Comparison of ENCODE assay signal across 8 cellular contexts in genomic region chr9:34376596-34377401, GRCh38. TPM values are rescaled to one million over a fixed set of nuclear protein-coding genes. Genes with fewer than 3 reads are reported as not detected.
DNase-seq lines count a peak whose midpoint lies in the region; ATAC-seq, FAIRE-seq and TF ChIP-seq lines count a peak whose summit lies in the region.

Gene MYORG, minus strand, starts transcription at chr9:34376898. Its CDS starts 3,955 bp downstream, at chr9:34372943.

- DNase-seq in AG09319 (ENCODE audit: extremely low read depth, low read depth) (peak; percentile 57), NCI-H345 treated with DMSO at 0.1 percent for 48 hours (lab: John Stamatoyannopoulos, UW; ENCODE audit: unreplicated experiment) (peak; percentile 96), cerebellar nuclear complex (lab: John Stamatoyannopoulos, UW) (peak; percentile 66 to 90), kidney (peak; percentile 98)
- DNase-seq in activated CD4-positive, CD25-positive, alpha-beta regulatory T cell treated with anti-CD3 and anti-CD28 coated beads, Interleukin-2, amount 50 U/mL, for 16 hours (ENCODE audit: low read depth, low spot score): peak; percentile 91
- peak; percentile 99 for DNase-seq in stimulated activated CD4-positive, alpha-beta T cell treated with anti-CD3 and anti-CD28 coated beads, Interleukin-15, amount 100 ng/mL, for 24 hours

- no peak for TF ChIP-seq CTCF in AG09319 (IDR thresholded peaks at IDR 0.05; ENCODE audit: low read depth, low read length)
- no peak for TF ChIP-seq CTCF in kidney (IDR thresholded peaks at IDR 0.05; ENCODE audit: borderline replicate concordance, extremely low read depth, insufficient read depth)

- peak within 1 kb of the TSS; percentile 82 to 91 for H3K4me3 ChIP-seq in kidney (ENCODE audit: low read length in 2 of 2)

- peak; percentile 88 for ATAC-seq in GM19023 (IDR thresholded peaks at IDR 0.05; ENCODE audit: unreplicated experiment)
- peak; percentile 85 for ATAC-seq in HG03196 (IDR thresholded peaks at IDR 0.05; ENCODE audit: unreplicated experiment)

- peak within 1 kb of the TSS; percentile 85 to 91 for H3K27ac ChIP-seq in kidney (ENCODE audit: low read depth in 2 of 2, low read length in 2 of 2)

- H3K4me1 ChIP-seq in kidney (ENCODE audit: control insufficient read depth in 1 of 2, insufficient read depth in 1 of 2, low read depth in 1 of 2, low read length in 2 of 2): peaks cover 10 to 20% of the 10 kb centered on the region in 2 donors

- H3K36me3 ChIP-seq in kidney (ENCODE audit: control insufficient read depth in 1 of 2, insufficient read depth in 2 of 2, low read length in 2 of 2): peaks cover 0 to 3% of the 10 kb centered on the region in 2 donors

- peak; percentile 77 for FAIRE-seq in kidney (lab: Jason Lieb, UNC)

- intact Hi-C loops in kidney (cut with DNase I): no loop called here

- no peaks in the 10 kb centered on the region for H3K9me3 ChIP-seq in kidney (ENCODE audit: control insufficient read depth in 1 of 2, low read length in 2 of 2)

- peak within 1 kb of the TSS; percentile 35 to 91 for H3K9ac ChIP-seq in kidney (ENCODE audit: low read length in 2 of 2)

RNA-seq across cellular contexts. Expression of gene MYORG, which starts in this region (rescaled TPM):
- 8.1 TPM for total RNA-seq in kidney
- 13.5 TPM for polyA plus RNA-seq in kidney (ENCODE audit: insufficient read depth, low read depth, low replicate concordance)

Comparison
In these comparisons a context has a peak if more than half of its experiments do, and no peak if none do; other contexts are left out.
1. Peak in every context shown above with its lines: DNase-seq, ATAC-seq, H3K4me3 ChIP-seq and H3K27ac ChIP-seq.